37 cellular contexts compared by ENCODE assay signal in genomic region chr2:169663247-169663646, GRCh38. TPM values are rescaled to one million over a fixed set of nuclear protein-coding genes. Genes with fewer than 3 reads are reported as not detected.
"Had no signal": no experiment of that assay in that cellular context is flagged by ENCODE, and none has a peak within 500 bp of the region (broad histone marks: within the 10 kb centered on the region; RNA-seq: fewer than 3 reads in every experiment).

No MANE protein-coding gene starts in this region.

- DNase-seq: Karpas-422, Kasumi-1, MG63, MM.1S, MV-4-11, NCI-H1048, NCI-H1092, NCI-H1092 treated with DMSO at 0.1 percent for 48 hours, NCI-H1105, NCI-H1105 treated with DMSO at 0.1 percent for 48 hours, NCI-H1417, NCI-H1417 treated with DMSO at 0.1 percent for 48 hours, NCI-H1436, NCI-H1436 treated with DMSO at 0.1 percent for 48 hours, NCI-H146, NCI-H1694, NCI-H1694 treated with DMSO at 0.1 percent for 48 hours, NCI-H187, NCI-H187 treated with DMSO at 0.1 percent for 48 hours, NCI-H1930, NCI-H2029, NCI-H2029 treated with DMSO at 0.1 percent for 48 hours, NCI-H2081, NCI-H2107, NCI-H2171, NCI-H2171 treated with DMSO at 0.1 percent for 48 hours, NCI-H2227 treated with DMSO at 0.1 percent for 48 hours, NCI-H226, NCI-H345, NCI-H446, NCI-H446 treated with DMSO at 0.1 percent for 48 hours, NCI-H510A, NCI-H510A treated with DMSO at 0.1 percent for 48 hours, NCI-H524 had no signal

- H3K4me3 ChIP-seq: MG63 had no signal

- H3K9me3 ChIP-seq: MG63 had no signal

- H3K36me3 ChIP-seq: MG63 had no signal

RNA-seq across cellular contexts. Expression of gene CFAP210, which starts 31.0 kb away (rescaled TPM):
- total RNA-seq: LHCN-M2, M059J, MCF 10A had no signal
